1 cellular context compared by ENCODE assay signal in the genomic region with DNA sequence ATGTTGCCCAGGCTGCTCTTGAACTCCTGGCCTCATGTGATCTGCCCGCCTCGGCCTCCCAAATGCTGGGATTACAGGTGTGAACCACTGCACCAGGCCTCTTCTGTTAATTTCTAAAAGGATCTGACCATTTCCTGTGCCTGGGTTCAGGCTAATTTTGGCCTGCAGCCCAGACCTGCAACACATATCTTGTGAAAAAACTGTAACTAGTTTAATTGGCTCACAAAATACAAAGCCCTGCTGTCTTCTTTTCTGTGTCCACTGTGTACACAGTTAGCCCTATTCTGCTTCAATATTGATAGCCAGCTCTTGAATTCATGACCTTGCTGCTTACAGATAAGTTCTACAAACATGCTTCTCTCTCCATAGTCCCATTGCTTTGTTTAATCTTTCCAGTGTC.
TF ChIP-seq lines count a peak whose summit lies in the region.

No MANE protein-coding gene starts in this region.

TF ChIP-seq in GM23338, 12 proteins besides CTCF, POLR2A, EP300 and RAD21 (continued from another document):
- TF ChIP-seq REST (IDR thresholded peaks at IDR 0.05; ENCODE audit: unreplicated experiment) (no peak), EZH2 (IDR thresholded peaks at IDR 0.05; ENCODE audit: low read depth, unreplicated experiment) (no peak), STAT1 (IDR thresholded peaks at IDR 0.05; ENCODE audit: unreplicated experiment) (no peak), NANOG (IDR thresholded peaks at IDR 0.05; ENCODE audit: borderline replicate concordance) (no peak), POLR2AphosphoS5 (IDR thresholded peaks at IDR 0.05; ENCODE audit: low read depth) (no peak), ZNF331 (CRISPR knock-in tag; IDR thresholded peaks at IDR 0.05; ENCODE audit: low read depth) (no peak), EZH2phosphoT487 (IDR thresholded peaks at IDR 0.05; ENCODE audit: unreplicated experiment) (no peak), ZNF114 (CRISPR knock-in tag; IDR thresholded peaks at IDR 0.05) (no peak), CREB1 (CRISPR knock-in tag; IDR thresholded peaks at IDR 0.05; ENCODE audit: low read depth) (no peak), ETS1 (IDR thresholded peaks at IDR 0.05) (no peak)
- TF ChIP-seq, protein P1, sequence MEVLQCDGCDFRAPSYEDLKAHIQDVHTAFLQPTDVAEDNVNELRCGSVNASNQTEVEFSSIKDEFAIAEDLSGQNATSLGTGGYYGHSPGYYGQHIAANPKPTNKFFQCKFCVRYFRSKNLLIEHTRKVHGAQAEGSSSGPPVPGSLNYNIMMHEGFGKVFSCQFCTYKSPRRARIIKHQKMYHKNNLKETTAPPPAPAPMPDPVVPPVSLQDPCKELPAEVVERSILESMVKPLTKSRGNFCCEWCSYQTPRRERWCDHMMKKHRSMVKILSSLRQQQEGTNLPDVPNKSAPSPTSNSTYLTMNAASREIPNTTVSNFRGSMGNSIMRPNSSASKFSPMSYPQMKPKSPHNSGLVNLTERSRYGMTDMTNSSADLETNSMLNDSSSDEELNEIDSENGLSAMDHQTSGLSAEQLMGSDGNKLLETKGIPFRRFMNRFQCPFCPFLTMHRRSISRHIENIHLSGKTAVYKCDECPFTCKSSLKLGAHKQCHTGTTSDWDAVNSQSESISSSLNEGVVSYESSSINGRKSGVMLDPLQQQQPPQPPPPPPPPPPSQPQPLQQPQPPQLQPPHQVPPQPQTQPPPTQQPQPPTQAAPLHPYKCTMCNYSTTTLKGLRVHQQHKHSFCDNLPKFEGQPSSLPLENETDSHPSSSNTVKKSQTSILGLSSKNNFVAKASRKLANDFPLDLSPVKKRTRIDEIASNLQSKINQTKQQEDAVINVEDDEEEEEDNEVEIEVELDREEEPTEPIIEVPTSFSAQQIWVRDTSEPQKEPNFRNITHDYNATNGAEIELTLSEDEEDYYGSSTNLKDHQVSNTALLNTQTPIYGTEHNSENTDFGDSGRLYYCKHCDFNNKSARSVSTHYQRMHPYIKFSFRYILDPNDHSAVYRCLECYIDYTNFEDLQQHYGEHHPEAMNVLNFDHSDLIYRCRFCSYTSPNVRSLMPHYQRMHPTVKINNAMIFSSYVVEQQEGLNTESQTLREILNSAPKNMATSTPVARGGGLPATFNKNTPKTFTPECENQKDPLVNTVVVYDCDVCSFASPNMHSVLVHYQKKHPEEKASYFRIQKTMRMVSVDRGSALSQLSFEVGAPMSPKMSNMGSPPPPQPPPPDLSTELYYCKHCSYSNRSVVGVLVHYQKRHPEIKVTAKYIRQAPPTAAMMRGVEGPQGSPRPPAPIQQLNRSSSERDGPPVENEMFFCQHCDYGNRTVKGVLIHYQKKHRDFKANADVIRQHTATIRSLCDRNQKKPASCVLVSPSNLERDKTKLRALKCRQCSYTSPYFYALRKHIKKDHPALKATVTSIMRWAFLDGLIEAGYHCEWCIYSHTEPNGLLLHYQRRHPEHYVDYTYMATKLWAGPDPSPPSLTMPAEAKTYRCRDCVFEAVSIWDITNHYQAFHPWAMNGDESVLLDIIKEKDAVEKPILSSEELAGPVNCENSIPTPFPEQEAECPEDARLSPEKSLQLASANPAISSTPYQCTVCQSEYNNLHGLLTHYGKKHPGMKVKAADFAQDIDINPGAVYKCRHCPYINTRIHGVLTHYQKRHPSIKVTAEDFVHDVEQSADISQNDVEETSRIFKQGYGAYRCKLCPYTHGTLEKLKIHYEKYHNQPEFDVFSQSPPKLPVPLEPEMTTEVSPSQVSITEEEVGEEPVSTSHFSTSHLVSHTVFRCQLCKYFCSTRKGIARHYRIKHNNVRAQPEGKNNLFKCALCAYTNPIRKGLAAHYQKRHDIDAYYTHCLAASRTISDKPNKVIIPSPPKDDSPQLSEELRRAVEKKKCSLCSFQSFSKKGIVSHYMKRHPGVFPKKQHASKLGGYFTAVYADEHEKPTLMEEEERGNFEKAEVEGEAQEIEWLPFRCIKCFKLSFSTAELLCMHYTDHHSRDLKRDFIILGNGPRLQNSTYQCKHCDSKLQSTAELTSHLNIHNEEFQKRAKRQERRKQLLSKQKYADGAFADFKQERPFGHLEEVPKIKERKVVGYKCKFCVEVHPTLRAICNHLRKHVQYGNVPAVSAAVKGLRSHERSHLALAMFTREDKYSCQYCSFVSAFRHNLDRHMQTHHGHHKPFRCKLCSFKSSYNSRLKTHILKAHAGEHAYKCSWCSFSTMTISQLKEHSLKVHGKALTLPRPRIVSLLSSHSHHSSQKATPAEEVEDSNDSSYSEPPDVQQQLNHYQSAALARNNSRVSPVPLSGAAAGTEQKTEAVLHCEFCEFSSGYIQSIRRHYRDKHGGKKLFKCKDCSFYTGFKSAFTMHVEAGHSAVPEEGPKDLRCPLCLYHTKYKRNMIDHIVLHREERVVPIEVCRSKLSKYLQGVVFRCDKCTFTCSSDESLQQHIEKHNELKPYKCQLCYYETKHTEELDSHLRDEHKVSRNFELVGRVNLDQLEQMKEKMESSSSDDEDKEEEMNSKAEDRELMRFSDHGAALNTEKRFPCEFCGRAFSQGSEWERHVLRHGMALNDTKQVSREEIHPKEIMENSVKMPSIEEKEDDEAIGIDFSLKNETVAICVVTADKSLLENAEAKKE (CRISPR knock-in tag; IDR thresholded peaks at IDR 0.05) = no peak
